ENCODE assay signal across 13 cellular contexts in the genomic region with DNA sequence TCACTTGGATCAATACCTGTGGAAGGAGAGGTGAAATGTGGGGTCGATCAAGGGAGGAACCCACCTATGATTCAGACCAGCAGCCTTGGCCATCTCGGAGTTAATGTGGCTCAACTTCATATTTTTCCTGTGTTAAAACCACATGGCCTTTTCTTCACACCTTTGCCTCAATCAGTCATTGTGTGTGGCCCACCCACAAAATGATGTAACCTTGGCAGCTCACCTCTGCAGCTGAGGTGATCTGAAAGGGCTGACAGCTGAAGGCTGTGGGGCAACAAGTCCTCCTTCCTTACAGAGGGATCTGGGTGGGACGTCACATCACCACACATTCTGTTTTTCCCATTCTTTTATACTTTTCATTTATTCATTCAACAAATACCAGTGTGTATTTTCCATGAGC.
"Had no signal": no experiment of that assay in that cellular context is flagged by ENCODE, and none has a peak within 500 bp of the region (broad histone marks: within the 10 kb centered on the region; RNA-seq: fewer than 3 reads in every experiment).

No MANE protein-coding gene starts in this region.

- H3K9me3 ChIP-seq: transverse colon had no signal

- DNase-seq: activated CD4-positive, alpha-beta T cell treated with anti-CD3 and anti-CD28 coated beads for 4 hours; activated naive CD4-positive, alpha-beta T cell; dorsolateral prefrontal cortex; endodermal cell; kidney glomerular epithelial cell; stimulated activated CD4-positive, alpha-beta T cell treated with anti-CD3 and anti-CD28 coated beads, Interleukin-2, amount 100 ng/mL, for 48 hours; substantia nigra; T-helper 17 cell; transverse colon; WERI-Rb-1 had no signal

- ATAC-seq: stimulated activated memory B cell treated with anti-CD40 and anti-IgM and Interleukin-4, amounts not matched to agents 10 μg/mL and 1 μg/mL and 100 μg/mL, for 72 hours; T-helper 17 cell had no signal

- H3K9me3 Mint-ChIP-seq: stimulated activated memory B cell treated with anti-CD40 and anti-IgM and Interleukin-4, amounts not matched to agents 10 μg/mL and 1 μg/mL and 100 μg/mL, for 72 hours had no signal

- H3K4me1 Mint-ChIP-seq: endodermal cell; stimulated activated memory B cell treated with anti-CD40 and anti-IgM and Interleukin-4, amounts not matched to agents 10 μg/mL and 1 μg/mL and 100 μg/mL, for 72 hours; T-helper 17 cell had no signal

- H3K36me3 ChIP-seq: cardiac muscle cell, transverse colon, WERI-Rb-1 had no signal

- H3K36me3 Mint-ChIP-seq: stimulated activated memory B cell treated with anti-CD40 and anti-IgM and Interleukin-4, amounts not matched to agents 10 μg/mL and 1 μg/mL and 100 μg/mL, for 72 hours had no signal

- H3K27me3 ChIP-seq: cardiac muscle cell, transverse colon had no signal

- H3K4me3 Mint-ChIP-seq: endodermal cell; stimulated activated memory B cell treated with anti-CD40 and anti-IgM and Interleukin-4, amounts not matched to agents 10 μg/mL and 1 μg/mL and 100 μg/mL, for 72 hours; T-helper 17 cell had no signal

- H3K27ac Mint-ChIP-seq: endodermal cell; stimulated activated memory B cell treated with anti-CD40 and anti-IgM and Interleukin-4, amounts not matched to agents 10 μg/mL and 1 μg/mL and 100 μg/mL, for 72 hours; T-helper 17 cell had no signal

- H3K4me1 ChIP-seq: parathyroid adenoma, transverse colon had no signal

- H3K4me3 ChIP-seq: cardiac muscle cell, dorsolateral prefrontal cortex, transverse colon had no signal

- H3K27me3 Mint-ChIP-seq: stimulated activated memory B cell treated with anti-CD40 and anti-IgM and Interleukin-4, amounts not matched to agents 10 μg/mL and 1 μg/mL and 100 μg/mL, for 72 hours had no signal

- H3K27ac ChIP-seq: cardiac muscle cell, dorsolateral prefrontal cortex, parathyroid adenoma, transverse colon, WERI-Rb-1 had no signal

- H3K9ac ChIP-seq: parathyroid adenoma had no signal
